8 cellular contexts compared by ENCODE assay signal in genomic region chr19:55216461-55217198, GRCh38. TPM values are rescaled to one million over a fixed set of nuclear protein-coding genes. Genes with fewer than 3 reads are reported as not detected.
DNase-seq lines count a peak whose midpoint lies in the region; ATAC-seq and TF ChIP-seq lines count a peak whose summit lies in the region.

No MANE protein-coding gene starts in this region.

- H3K36me3 Mint-ChIP-seq in T-cell: peaks cover 17% of the 10 kb centered on the region

- H3K4me3 Mint-ChIP-seq in T-cell: peak overlapping the region in 1 of 3 donors; percentile 39

- H3K4me1 ChIP-seq in iPS DF 6.9 (ENCODE audit: control insufficient read depth, insufficient read depth, low read length) (no peaks in the 10 kb centered on the region; the same call in 1 of the 2 replicates), vagina (peaks cover 14% of the 10 kb centered on the region)

- ATAC-seq in T-cell (replicated peaks in 1 of 4) (peak; percentile 40 to 59 (median 48)), HG02981 (IDR thresholded peaks at IDR 0.05; ENCODE audit: unreplicated experiment) (no peak)

- CTCF ChIA-PET in T-cell (lab: Charles Lee): no interaction called here

- H3K4me3 ChIP-seq in iPS DF 6.9 (ENCODE audit: low read length) (peak overlapping the region; percentile 39; the same call in 1 of the 2 replicates), vagina (peak overlapping the region in 1 of 2 donors; percentile 15)

- intact Hi-C loops in vagina (cut with DNase I): no loop called here

- H3K9me3 Mint-ChIP-seq in T-cell: peaks cover 3 to 26% (median 6%) of the 10 kb centered on the region in 3 donors

- no peaks in the 10 kb centered on the region; the same call in 1 of the 2 replicates for H3K27me3 ChIP-seq in iPS DF 6.9 (ENCODE audit: control insufficient read depth, insufficient read depth, low read length)
- H3K27me3 ChIP-seq in vagina: no peaks in the 10 kb centered on the region

- no peaks in the 10 kb centered on the region; the same call in 1 of the 2 replicates for H3K9me3 ChIP-seq in iPS DF 6.9 (ENCODE audit: control insufficient read depth, insufficient read depth, low read length)
- H3K9me3 ChIP-seq in vagina: no peaks in the 10 kb centered on the region

- DNase-seq in GDM1 (lab: John Stamatoyannopoulos, UW) (peak; percentile 91), NCI-H146 (lab: John Stamatoyannopoulos, UW) (peak; percentile 98), T-cell (peak in 26 of 34 experiments; percentile 6 to 43 (median 18)), T47D (ENCODE audit: low read depth in 1 of 2, low spot score in 1 of 2) (peak; percentile 71 to 95), iPS DF 6.9 (ENCODE audit: low read depth, low spot score) (peak; percentile 93), retina (peak; percentile 89), vagina (ENCODE audit: extremely low spot score in 2 of 2) (no peak)

- POLR2A ChIA-PET in T-cell (lab: Charles Lee): no interaction called here

- in situ Hi-C loops in T47D (cut with HindIII; ENCODE audit: low pct_unique_long_range_greater_than_20kb, low sequenced_read_pairs): no loop called here

- no peak for TF ChIP-seq POLR2A in vagina (IDR thresholded peaks at IDR 0.05)

- H3K27me3 Mint-ChIP-seq in T-cell: peaks cover 22 to 25% of the 10 kb centered on the region in 2 donors

- H3K36me3 ChIP-seq in iPS DF 6.9 (ENCODE audit: control insufficient read depth, insufficient read depth, low read length) (no peaks in the 10 kb centered on the region), vagina (no peaks in the 10 kb centered on the region)

- WGBS in iPS DF 6.9 (ENCODE audit: insufficient coverage, insufficient read length): no CpG with 5 or more reads among the region's 36 CpGs

- no peak overlapping the region for H3K27ac ChIP-seq in iPS DF 6.9 (ENCODE audit: low read length)
- H3K27ac ChIP-seq in vagina: no peak overlapping the region

- H3K4me1 Mint-ChIP-seq in T-cell: peaks cover 12 to 13% (median 13%) of the 10 kb centered on the region in 3 donors

- H3K27ac Mint-ChIP-seq in T-cell: no peak overlapping the region

- peak in 1 of 3 experiments; percentile 8 for TF ChIP-seq CTCF in vagina (IDR thresholded peaks at IDR 0.05)

RNA-seq across cellular contexts. Expression of gene PTPRH, which starts 7.3 kb away (rescaled TPM):
- total RNA-seq in T-cell: 1 to 10 TPM in 1 of 5 donors, under 1 TPM in 2, not detected in 2; 0.16 to 1.1 (median 0.51) TPM
- total RNA-seq in vagina: 4.4 TPM

RNA-seq across cellular contexts. Expression of gene TMEM86B, which starts 11.9 kb away (rescaled TPM):
- total RNA-seq in T-cell (10 to 100 TPM; 10.6 to 22.4 (median 18.2) TPM), vagina (2.9 TPM)

RNA-seq across cellular contexts. Expression of gene SYT5, which starts 36.5 kb away (rescaled TPM):
- total RNA-seq in T-cell (1 to 10 TPM in 2 of 5 donors, not detected in 3; 2.7 to 2.9 TPM), vagina (not detected)

RNA-seq across cellular contexts. Expression of gene PPP6R1, which starts 42.2 kb away (rescaled TPM):
- total RNA-seq in T-cell: 100 to 1,000 TPM; 173 to 208 (median 194) TPM
- 30.4 TPM for total RNA-seq in vagina

RNA-seq across cellular contexts. Expression of gene DNAAF3, which starts 50.2 kb away (rescaled TPM):
- total RNA-seq in T-cell: not detected
- total RNA-seq in vagina: 5.6 TPM

Comparison
In these comparisons a context has a peak if more than half of its experiments do, and no peak if none do; other contexts are left out.
1. DNase-seq: peak in GDM1 (single experiment), NCI-H146 (single experiment), T-cell (26 of 34), T47D (2 of 2), iPS DF 6.9 (single experiment) and retina (single experiment); none in vagina (0 of 2).